In the genomic region with DNA sequence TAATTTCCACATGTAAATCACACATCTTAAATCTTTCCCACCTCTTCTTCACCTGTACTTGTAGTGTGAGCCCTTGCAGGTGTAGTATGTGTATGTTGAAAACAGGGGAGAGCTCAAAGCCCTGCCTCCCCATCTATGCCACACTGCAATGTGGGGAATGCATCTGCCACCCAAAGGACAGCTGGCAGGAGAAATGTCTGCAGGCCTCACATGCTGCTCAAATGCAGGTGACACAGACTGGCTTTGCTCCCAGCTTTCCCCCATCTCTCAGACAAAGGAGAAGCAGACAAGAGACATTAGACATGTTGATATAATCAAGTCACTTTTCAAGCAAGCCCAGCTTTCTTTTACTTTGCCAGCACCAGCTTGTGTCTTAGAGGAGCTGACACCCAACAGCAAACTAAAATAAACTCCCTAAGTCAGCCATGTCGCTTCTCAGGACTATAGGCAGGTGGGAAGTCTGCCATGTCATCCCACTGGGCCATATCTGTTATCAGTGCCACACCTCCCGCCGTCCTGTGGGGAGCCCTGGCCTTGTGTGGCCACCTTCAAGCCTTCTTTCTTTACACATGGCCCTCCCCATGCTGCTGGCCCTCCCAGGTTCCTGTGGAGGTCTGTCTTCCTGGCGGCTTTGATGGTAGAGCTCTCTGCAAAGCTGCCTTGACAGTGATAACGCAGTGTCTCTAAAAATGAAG, we compare ENCODE assay signal across 35 cellular contexts.
"Had no signal": no experiment of that assay in that cellular context is flagged by ENCODE, and none has a peak within 500 bp of the region (broad histone marks: within the 10 kb centered on the region; RNA-seq: fewer than 3 reads in every experiment).

No MANE protein-coding gene starts in this region.

- H3K4me1 ChIP-seq: adrenal gland, body of pancreas had no signal

- H3K4me1 Mint-ChIP-seq: activated B cell treated with CpG ODN at 0.5 μM for 24 hours; activated naive CD4-positive, alpha-beta T cell treated with anti-CD3 and anti-CD28 coated beads, Interleukin-2, amount 50 U/mL, for 24 hours; activated naive CD8-positive, alpha-beta T cell treated with anti-CD3 and anti-CD28 coated beads for 36 hours; activated naive CD8-positive, alpha-beta T cell treated with anti-CD3 and anti-CD28 coated beads, Interleukin-2, amount 50 U/mL, for 24 hours; T-helper 17 cell had no signal

- H3K4me3 Mint-ChIP-seq: activated B cell treated with CpG ODN at 0.5 μM for 24 hours; activated CD8-positive, alpha-beta T cell treated with anti-CD3 and anti-CD28 coated beads for 36 hours; activated naive CD4-positive, alpha-beta T cell treated with anti-CD3 and anti-CD28 coated beads for 36 hours; activated naive CD4-positive, alpha-beta T cell treated with anti-CD3 and anti-CD28 coated beads, Interleukin-2, amount 50 U/mL, for 24 hours; activated naive CD8-positive, alpha-beta T cell treated with anti-CD3 and anti-CD28 coated beads for 36 hours; activated naive CD8-positive, alpha-beta T cell treated with anti-CD3 and anti-CD28 coated beads, Interleukin-2, amount 50 U/mL, for 24 hours; activated T-cell treated with anti-CD3 and anti-CD28 coated beads, Interleukin-2, amount 50 U/mL, for 4 hours; effector memory CD8-positive, alpha-beta T cell; T-helper 17 cell; T-helper 2 cell treated with Interferon-gamma antibody and Interleukin-4, amounts not matched to agents 5 μg/mL and 100 μg/mL, for 36 hours had no signal

- H3K27ac Mint-ChIP-seq: activated B cell treated with CpG ODN at 0.5 μM for 24 hours; activated CD8-positive, alpha-beta T cell treated with anti-CD3 and anti-CD28 coated beads for 36 hours; activated naive CD4-positive, alpha-beta T cell treated with anti-CD3 and anti-CD28 coated beads for 36 hours; activated naive CD4-positive, alpha-beta T cell treated with anti-CD3 and anti-CD28 coated beads, Interleukin-2, amount 50 U/mL, for 24 hours; activated naive CD8-positive, alpha-beta T cell treated with anti-CD3 and anti-CD28 coated beads for 36 hours; activated naive CD8-positive, alpha-beta T cell treated with anti-CD3 and anti-CD28 coated beads, Interleukin-2, amount 50 U/mL, for 24 hours; activated T-helper 2 cell treated with anti-CD3 and anti-CD28 coated beads, Interferon-gamma antibody, Interleukin-2, Interleukin-4, amounts not matched to agents 10 μg/mL and 5 μg/mL and 100 μg/mL, durations not matched to agents 14 hours and 24 hours and 36 hours; effector memory CD8-positive, alpha-beta T cell; T-helper 17 cell; T-helper 2 cell treated with Interferon-gamma antibody and Interleukin-4, amounts not matched to agents 5 μg/mL and 100 μg/mL, for 36 hours had no signal

- H3K4me3 ChIP-seq: adrenal gland, body of pancreas, esophagus squamous epithelium had no signal

- FAIRE-seq: colon, endometrium, endothelial cell of umbilical vein had no signal

- H3K27me3 Mint-ChIP-seq: activated B cell treated with CpG ODN at 0.5 μM for 24 hours had no signal

- H3K27me3 ChIP-seq: adrenal gland, body of pancreas had no signal

- H3K36me3 Mint-ChIP-seq: activated naive CD4-positive, alpha-beta T cell treated with anti-CD3 and anti-CD28 coated beads, Interleukin-2, amount 50 U/mL, for 24 hours; activated naive CD8-positive, alpha-beta T cell treated with anti-CD3 and anti-CD28 coated beads for 36 hours had no signal

- H3K9me3 ChIP-seq: adrenal gland, body of pancreas, esophagus squamous epithelium had no signal

- ATAC-seq: activated CD4-positive, CD25-positive, alpha-beta regulatory T cell treated with anti-CD3 and anti-CD28 coated beads, Interleukin-2, amount 50 U/mL, for 24 hours; activated CD8-positive, alpha-beta T cell treated with anti-CD3 and anti-CD28 coated beads for 36 hours; activated naive CD8-positive, alpha-beta T cell treated with anti-CD3 and anti-CD28 coated beads, Interleukin-2, amount 50 U/mL, for 24 hours; activated T-cell treated with anti-CD3 and anti-CD28 coated beads, Interleukin-2, amount 50 U/mL, for 4 hours; body of pancreas; effector memory CD8-positive, alpha-beta T cell; T-helper 17 cell had no signal

- H3K9me3 Mint-ChIP-seq: activated B cell treated with CpG ODN at 0.5 μM for 24 hours; activated CD8-positive, alpha-beta T cell treated with anti-CD3 and anti-CD28 coated beads for 36 hours; activated naive CD4-positive, alpha-beta T cell treated with anti-CD3 and anti-CD28 coated beads for 36 hours; activated naive CD4-positive, alpha-beta T cell treated with anti-CD3 and anti-CD28 coated beads, Interleukin-2, amount 50 U/mL, for 24 hours; activated naive CD8-positive, alpha-beta T cell treated with anti-CD3 and anti-CD28 coated beads for 36 hours; activated naive CD8-positive, alpha-beta T cell treated with anti-CD3 and anti-CD28 coated beads, Interleukin-2, amount 50 U/mL, for 24 hours; activated T-cell treated with anti-CD3 and anti-CD28 coated beads, Interleukin-2, amount 50 U/mL, for 4 hours; activated T-helper 2 cell treated with anti-CD3 and anti-CD28 coated beads, Interferon-gamma antibody, Interleukin-2, Interleukin-4, amounts not matched to agents 10 μg/mL and 5 μg/mL and 100 μg/mL, durations not matched to agents 14 hours and 24 hours and 36 hours; effector memory CD8-positive, alpha-beta T cell; T-helper 2 cell treated with Interferon-gamma antibody and Interleukin-4, amounts not matched to agents 5 μg/mL and 100 μg/mL, for 36 hours had no signal

- DNase-seq: activated B cell treated with CpG ODN at 0.5 μM for 24 hours; activated CD4-positive, alpha-beta T cell treated with anti-CD3 and anti-CD28 coated beads for 48 hours; activated CD4-positive, alpha-beta T cell treated with anti-CD3 and anti-CD28 coated beads, Interleukin-2, amount 50 U/mL, for 1 hour; activated CD4-positive, alpha-beta T cell treated with anti-CD3 and anti-CD28 coated beads, Interleukin-2, amount 50 U/mL, for 48 hours; activated CD8-positive, alpha-beta memory T cell treated with anti-CD3 and anti-CD28 coated beads for 24 hours; activated CD8-positive, alpha-beta T cell treated with anti-CD3 and anti-CD28 coated beads for 36 hours; activated effector memory CD4-positive, alpha-beta T cell treated with anti-CD3 and anti-CD28 coated beads, Interleukin-2, amount 50 U/mL, for 16 hours; activated naive CD4-positive, alpha-beta T cell treated with anti-CD3 and anti-CD28 coated beads for 36 hours; activated naive CD8-positive, alpha-beta T cell treated with anti-CD3 and anti-CD28 coated beads for 36 hours; activated naive CD8-positive, alpha-beta T cell treated with anti-CD3 and anti-CD28 coated beads, Interleukin-2, amount 50 U/mL, for 24 hours; activated T-cell treated with anti-CD3 and anti-CD28 coated beads, Interleukin-2, amount 50 U/mL, for 4 hours; adrenal gland; amygdala; aorta; body of pancreas; caudate nucleus; cortex of kidney; dermis blood vessel endothelial cell; effector CD4-positive, alpha-beta T cell; effector memory CD8-positive, alpha-beta T cell; esophagus squamous epithelium; foreskin melanocyte; head of caudate nucleus; T-helper 1 cell; T-helper 17 cell; T1000; WERI-Rb-1 had no signal

- H3K36me3 ChIP-seq: adrenal gland, esophagus squamous epithelium, WERI-Rb-1 had no signal

- H3K27ac ChIP-seq: adrenal gland, body of pancreas, epithelial cell of prostate, esophagus squamous epithelium, WERI-Rb-1 had no signal
